8 cellular contexts compared by ENCODE assay signal in genomic region chr17:7242717-7243576, GRCh38. TPM values are rescaled to one million over a fixed set of nuclear protein-coding genes. Genes with fewer than 3 reads are reported as not detected.
A peak's percentile ranks its signal among the peaks of the same experiment; 100 is the strongest.
DNase-seq lines count a peak whose midpoint lies in the region; ATAC-seq and TF ChIP-seq lines count a peak whose summit lies in the region.

No MANE protein-coding gene starts in this region.

- peaks cover 28% of the 10 kb centered on the region for H3K27me3 Mint-ChIP-seq in endothelial cell (ENCODE audit: unreplicated experiment)
- H3K27me3 Mint-ChIP-seq in mesothelial cell of epicardium (ENCODE audit: low read depth) = no peaks in the 10 kb centered on the region

- no peaks in the 10 kb centered on the region for H3K9me3 Mint-ChIP-seq in endothelial cell (ENCODE audit: unreplicated experiment)
- H3K9me3 Mint-ChIP-seq in mesothelial cell of epicardium = no peaks in the 10 kb centered on the region

- peaks cover 35% of the 10 kb centered on the region for H3K4me1 Mint-ChIP-seq in endothelial cell (ENCODE audit: unreplicated experiment)
- H3K4me1 Mint-ChIP-seq in mesothelial cell of epicardium = peaks cover 31% of the 10 kb centered on the region

- H3K36me3 Mint-ChIP-seq in endothelial cell (ENCODE audit: low read depth, unreplicated experiment) (peaks cover 44% of the 10 kb centered on the region), mesothelial cell of epicardium (peaks cover 21% of the 10 kb centered on the region)

- peak; percentile 62 to 96 (median 93) for DNase-seq in C1 segment of cervical spinal cord (lab: John Stamatoyannopoulos, UW)
- DNase-seq in HT1080 (ENCODE audit: low read depth) = peak; percentile 83
- DNase-seq in NOMO-1 treated with DMSO at 0.1 percent for 48 hours (lab: John Stamatoyannopoulos, UW; ENCODE audit: unreplicated experiment) = peak; percentile 87
- peak; percentile 83 for DNase-seq in activated CD8-positive, alpha-beta memory T cell treated with anti-CD3 and anti-CD28 coated beads, Interleukin-2, amount 50 U/mL, for 24 hours (ENCODE audit: extremely low read depth)
- DNase-seq in endothelial cell (ENCODE audit: low spot score) = peak; percentile 91
- DNase-seq in mesothelial cell of epicardium (ENCODE audit: low spot score in 2 of 2, unreplicated experiment in 2 of 2) = peak; percentile 93 to 95
- DNase-seq in stimulated activated CD8-positive, alpha-beta memory T cell treated with anti-CD3 and anti-CD28 coated beads, Interleukin-15, amount 100 ng/mL, for 24 hours (ENCODE audit: low read depth) = peak; percentile 77

- TF ChIP-seq CTCF in endothelial cell (IDR thresholded peaks at IDR 0.05; ENCODE audit: unreplicated experiment) (no peak), mesothelial cell of epicardium (IDR thresholded peaks at IDR 0.05; ENCODE audit: unreplicated experiment) (no peak)

- H3K4me3 Mint-ChIP-seq in endothelial cell (ENCODE audit: unreplicated experiment) = peak overlapping the region; percentile 98
- H3K4me3 Mint-ChIP-seq in mesothelial cell of epicardium = peak overlapping the region; percentile 95

- ATAC-seq in GM19452 (IDR thresholded peaks at IDR 0.05; ENCODE audit: unreplicated experiment) = peak; percentile 36

- H3K27ac Mint-ChIP-seq in endothelial cell (ENCODE audit: unreplicated experiment) = peak overlapping the region; percentile 100
- peak overlapping the region; percentile 99 for H3K27ac Mint-ChIP-seq in mesothelial cell of epicardium

RNA-seq across cellular contexts. Expression of gene GABARAP, which starts 0.7 kb away (rescaled TPM):
- total RNA-seq in HT1080 (2014; rRNA removed; shearing (Covaris generic)) = 191 and 331 TPM in 2 replicates
- 353 and 537 TPM in 2 replicates for polyA plus RNA-seq in HT1080 (2015; cell fraction: cytosol; rRNA removed)
- 170 and 196 TPM in 2 replicates for polyA plus RNA-seq in HT1080 (2015; cell fraction: nucleus; rRNA removed)
- total RNA-seq in endothelial cell (ENCODE audit: unreplicated experiment) (418 TPM), mesothelial cell of epicardium (424 to 451 TPM (median 429 TPM) in 3 replicates)

RNA-seq across cellular contexts. Expression of gene PHF23, which starts 3.7 kb away (rescaled TPM):
- total RNA-seq in HT1080 (2014; rRNA removed; shearing (Covaris generic)) = 94.0 and 115 TPM in 2 replicates
- polyA plus RNA-seq in HT1080 (2015; cell fraction: cytosol; rRNA removed) = 52.1 and 59.0 TPM in 2 replicates
- 55.1 and 71.8 TPM in 2 replicates for polyA plus RNA-seq in HT1080 (2015; cell fraction: nucleus; rRNA removed)
- total RNA-seq in endothelial cell (ENCODE audit: unreplicated experiment) (80.9 TPM), mesothelial cell of epicardium (55.4 to 57.1 TPM (median 55.6 TPM) in 3 replicates)

RNA-seq across cellular contexts. Expression of gene CTDNEP1, which starts 8.6 kb away (rescaled TPM):
- total RNA-seq in HT1080 (2014; rRNA removed; shearing (Covaris generic)) = 43.6 and 79.9 TPM in 2 replicates
- 188 and 198 TPM in 2 replicates for polyA plus RNA-seq in HT1080 (2015; cell fraction: cytosol; rRNA removed)
- polyA plus RNA-seq in HT1080 (2015; cell fraction: nucleus; rRNA removed) = 91.4 and 98.3 TPM in 2 replicates
- total RNA-seq in endothelial cell (ENCODE audit: unreplicated experiment) (148 TPM), mesothelial cell of epicardium (122 to 132 TPM (median 130 TPM) in 3 replicates)

RNA-seq across cellular contexts. Expression of gene DVL2, which starts 8.6 kb away (rescaled TPM):
- 45.2 and 57.0 TPM in 2 replicates for total RNA-seq in HT1080 (2014; rRNA removed; shearing (Covaris generic))
- 22.7 and 24.2 TPM in 2 replicates for polyA plus RNA-seq in HT1080 (2015; cell fraction: cytosol; rRNA removed)
- 52.4 TPM in 2 replicates for polyA plus RNA-seq in HT1080 (2015; cell fraction: nucleus; rRNA removed)
- total RNA-seq in endothelial cell (ENCODE audit: unreplicated experiment) = 58.2 TPM
- total RNA-seq in mesothelial cell of epicardium = 87.3 to 96.1 TPM (median 94.0 TPM) in 3 replicates

RNA-seq across cellular contexts. Expression of gene ELP5, which starts 9.1 kb away (rescaled TPM):
- 68.1 and 78.2 TPM in 2 replicates for total RNA-seq in HT1080 (2014; rRNA removed; shearing (Covaris generic))
- polyA plus RNA-seq in HT1080 (2015; cell fraction: cytosol; rRNA removed) = 69.3 and 73.1 TPM in 2 replicates
- 54.5 and 57.0 TPM in 2 replicates for polyA plus RNA-seq in HT1080 (2015; cell fraction: nucleus; rRNA removed)
- total RNA-seq in endothelial cell (ENCODE audit: unreplicated experiment) (36.9 TPM), mesothelial cell of epicardium (37.9 to 42.8 TPM (median 42.1 TPM) in 3 replicates)

Comparison
In these comparisons a context has a peak if more than half of its experiments do, and no peak if none do; other contexts are left out.
1. Peak in every context shown above with its lines: DNase-seq and ATAC-seq.